In genomic region chr3:4995500-4996053, GRCh38 we compare ENCODE assay signal across 9 cellular contexts.
DNase-seq lines count a peak whose midpoint lies in the region; ATAC-seq and TF ChIP-seq lines count a peak whose summit lies in the region.
"Had no signal": no experiment of that assay in that cellular context is flagged by ENCODE, and none has a peak within 500 bp of the region (broad histone marks: within the 10 kb centered on the region; RNA-seq: fewer than 3 reads in every experiment).

No MANE protein-coding gene starts in this region.

- H3K9me3 Mint-ChIP-seq in stimulated activated memory B cell treated with anti-CD40 and anti-IgM and Interleukin-4, amounts not matched to agents 10 μg/mL and 1 μg/mL and 100 μg/mL, for 72 hours: no peaks in the 10 kb centered on the region
- H3K9me3 Mint-ChIP-seq in effector memory CD8-positive, alpha-beta T cell: no peaks in the 10 kb centered on the region

- peak overlapping the region; percentile 83 for H3K27ac Mint-ChIP-seq in stimulated activated memory B cell treated with anti-CD40 and anti-IgM and Interleukin-4, amounts not matched to agents 10 μg/mL and 1 μg/mL and 100 μg/mL, for 72 hours
- no peak overlapping the region for H3K27ac Mint-ChIP-seq in effector memory CD8-positive, alpha-beta T cell
- H3K27ac Mint-ChIP-seq: progenitor cell of endocrine pancreas had no signal

- DNase-seq in HCEC 1CT (peak; percentile 57), WERI-Rb-1 (no peak), fibroblast of pulmonary artery (ENCODE audit: low read depth) (peak; percentile 65), NOMO-1 treated with dmso at 0.1 percent for 144 hours (lab: John Stamatoyannopoulos, UW; ENCODE audit: unreplicated experiment) (no peak)
- DNase-seq in effector memory CD8-positive, alpha-beta T cell: no peak

- TF ChIP-seq CTCF in WERI-Rb-1 (IDR thresholded peaks at IDR 0.05; ENCODE audit: low read depth, low read length) (no peak), fibroblast of pulmonary artery (IDR thresholded peaks at IDR 0.05; ENCODE audit: low read length, missing control alignments) (no peak)

- H3K27me3 ChIP-seq in WERI-Rb-1 (ENCODE audit: insufficient read depth, low read depth, severe bottlenecking): no peaks in the 10 kb centered on the region

- H3K27me3 Mint-ChIP-seq in stimulated activated memory B cell treated with anti-CD40 and anti-IgM and Interleukin-4, amounts not matched to agents 10 μg/mL and 1 μg/mL and 100 μg/mL, for 72 hours: no peaks in the 10 kb centered on the region
- H3K27me3 Mint-ChIP-seq in effector memory CD8-positive, alpha-beta T cell: no peaks in the 10 kb centered on the region

- no peaks in the 10 kb centered on the region for H3K36me3 Mint-ChIP-seq in stimulated activated memory B cell treated with anti-CD40 and anti-IgM and Interleukin-4, amounts not matched to agents 10 μg/mL and 1 μg/mL and 100 μg/mL, for 72 hours
- H3K36me3 Mint-ChIP-seq in effector memory CD8-positive, alpha-beta T cell (ENCODE audit: insufficient read depth): no peaks in the 10 kb centered on the region

- peak overlapping the region; percentile 88 for H3K27ac ChIP-seq in WERI-Rb-1

- H3K36me3 ChIP-seq in WERI-Rb-1: no peaks in the 10 kb centered on the region

- peaks cover 37% of the 10 kb centered on the region for H3K4me1 Mint-ChIP-seq in stimulated activated memory B cell treated with anti-CD40 and anti-IgM and Interleukin-4, amounts not matched to agents 10 μg/mL and 1 μg/mL and 100 μg/mL, for 72 hours
- H3K4me1 Mint-ChIP-seq in effector memory CD8-positive, alpha-beta T cell (ENCODE audit: low read depth in 2 of 2): peaks cover 3 to 6% of the 10 kb centered on the region in 2 donors

- no peak overlapping the region for H3K4me3 Mint-ChIP-seq in stimulated activated memory B cell treated with anti-CD40 and anti-IgM and Interleukin-4, amounts not matched to agents 10 μg/mL and 1 μg/mL and 100 μg/mL, for 72 hours
- no peak overlapping the region for H3K4me3 Mint-ChIP-seq in effector memory CD8-positive, alpha-beta T cell

- H3K4me3 ChIP-seq in WERI-Rb-1 (ENCODE audit: low read depth, low read length): no peak overlapping the region
- no peak overlapping the region for H3K4me3 ChIP-seq in fibroblast of pulmonary artery (replicated peaks; ENCODE audit: low read depth, low read length)

- H3K9me3 ChIP-seq in WERI-Rb-1 (ENCODE audit: severe bottlenecking): no peaks in the 10 kb centered on the region

- ATAC-seq in stimulated activated memory B cell treated with anti-CD40 and anti-IgM and Interleukin-4, amounts not matched to agents 10 μg/mL and 1 μg/mL and 100 μg/mL, for 72 hours: no peak
- ATAC-seq in effector memory CD8-positive, alpha-beta T cell (replicated peaks): no peak
- ATAC-seq in HG03097 (IDR thresholded peaks at IDR 0.05; ENCODE audit: low FRiP score, unreplicated experiment) (no peak), HG03039 (IDR thresholded peaks at IDR 0.05; ENCODE audit: unreplicated experiment) (no peak)

Comparison
In these comparisons a context has a peak if more than half of its experiments do, and no peak if none do; other contexts are left out.
1. DNase-seq: peak in HCEC 1CT (single experiment) and fibroblast of pulmonary artery (single experiment); none in WERI-Rb-1 (single experiment), effector memory CD8-positive, alpha-beta T cell (0 of 3) and NOMO-1 treated with dmso at 0.1 percent for 144 hours (single experiment).